ENCODE assay signal across 22 cellular contexts in genomic region chr12:22304341-22304740, GRCh38. TPM values are rescaled to one million over a fixed set of nuclear protein-coding genes. Genes with fewer than 3 reads are reported as not detected.
A peak's percentile ranks its signal among the peaks of the same experiment; 100 is the strongest.
DNase-seq lines count a peak whose midpoint lies in the region; ATAC-seq, FAIRE-seq and TF ChIP-seq lines count a peak whose summit lies in the region.
"Had no signal": no experiment of that assay in that cellular context is flagged by ENCODE, and none has a peak within 500 bp of the region (broad histone marks: within the 10 kb centered on the region; RNA-seq: fewer than 3 reads in every experiment).

No MANE protein-coding gene starts in this region.

- ATAC-seq in effector memory CD8-positive, alpha-beta T cell (replicated peaks): no peak
- ATAC-seq: GM23338 had no signal

- no peak for FAIRE-seq in HTR-8/SVneo (lab: Jason Lieb, UNC)
- FAIRE-seq: A204.1, D721Med, G401.6, GM12891, GM18507, H54 had no signal

- H3K4me3 ChIP-seq in endodermal cell (ENCODE audit: low read length) (peak overlapping the region; percentile 20), fibroblast of villous mesenchyme (ENCODE audit: low read depth, low read length) (no peak overlapping the region), sigmoid colon (no peak overlapping the region), vagina (no peak overlapping the region), lower leg skin (ENCODE audit: low read depth, poor library complexity, severe bottlenecking) (no peak overlapping the region)
- H3K4me3 ChIP-seq: GM23338 had no signal

- no peaks in the 10 kb centered on the region for H3K27me3 ChIP-seq in endodermal cell (ENCODE audit: control insufficient read depth, insufficient read depth, low read length, poor library complexity, severe bottlenecking)
- no peaks in the 10 kb centered on the region for H3K27me3 ChIP-seq in sigmoid colon
- H3K27me3 ChIP-seq in vagina: no peaks in the 10 kb centered on the region

- peaks cover 43% of the 10 kb centered on the region for H3K9me3 Mint-ChIP-seq in endodermal cell
- H3K9me3 Mint-ChIP-seq in effector memory CD8-positive, alpha-beta T cell: peaks cover 0 to 2% of the 10 kb centered on the region in 2 donors
- H3K9me3 Mint-ChIP-seq: CD4-positive, alpha-beta T cell had no signal

- H3K27me3 Mint-ChIP-seq in endodermal cell (ENCODE audit: insufficient read depth): no peaks in the 10 kb centered on the region
- H3K27me3 Mint-ChIP-seq in effector memory CD8-positive, alpha-beta T cell: no peaks in the 10 kb centered on the region

- H3K4me3 Mint-ChIP-seq in endodermal cell: no peak overlapping the region
- H3K4me3 Mint-ChIP-seq in effector memory CD8-positive, alpha-beta T cell: no peak overlapping the region
- H3K4me3 Mint-ChIP-seq: CD4-positive, alpha-beta T cell; GM23338 had no signal

- no peak overlapping the region for H3K9ac ChIP-seq in endodermal cell (ENCODE audit: extremely low read depth, low read length, poor library complexity, severe bottlenecking)

- DNase-seq in endodermal cell (no peak), fibroblast of villous mesenchyme (ENCODE audit: low read depth) (peak; percentile 54), sigmoid colon (no peak), vagina (ENCODE audit: extremely low spot score in 2 of 2) (no peak), HTR-8/SVneo (ENCODE audit: insufficient read length, low spot score) (no peak), lower leg skin (ENCODE audit: low spot score in 2 of 2) (no peak)
- DNase-seq in effector memory CD8-positive, alpha-beta T cell: no peak
- DNase-seq: ACHN; AML-193; Caco-2; CD4-positive, alpha-beta T cell; HCEC 1CT; IMR-90 had no signal

- no peak overlapping the region for H3K27ac ChIP-seq in endodermal cell (ENCODE audit: low read depth, low read length)
- H3K27ac ChIP-seq in sigmoid colon: peak overlapping the region in 3 of 4 donors; percentile 55 to 63 (median 59)
- H3K27ac ChIP-seq in vagina: peak overlapping the region; percentile 68
- H3K27ac ChIP-seq: HL-60 had no signal

- TF ChIP-seq EP300 in sigmoid colon (IDR thresholded peaks at IDR 0.05): no peak

- WGBS in endodermal cell (ENCODE audit: insufficient coverage in 1 of 2, insufficient read length in 1 of 2), 2 experiments: 80% methylated on average over 1 of the region's 1 CpG; no CpG with 5 or more reads in 1 of the 2 experiments
- 75 to 77% methylated on average over 1 of the region's 1 CpG for WGBS in sigmoid colon, 2 donors
- 55 to 59% methylated on average over 1 of the region's 1 CpG for WGBS in lower leg skin, 2 donors

- H3K4me1 ChIP-seq in endodermal cell (ENCODE audit: control insufficient read depth, insufficient read depth, low read length): no peaks in the 10 kb centered on the region
- H3K4me1 ChIP-seq in sigmoid colon: peaks cover 0 to 45% (median 25%) of the 10 kb centered on the region in 4 donors
- peaks cover 13% of the 10 kb centered on the region for H3K4me1 ChIP-seq in vagina
- H3K4me1 ChIP-seq: Caco-2 had no signal

- no peak for TF ChIP-seq POLR2A in sigmoid colon (IDR thresholded peaks at IDR 0.05)
- no peak for TF ChIP-seq POLR2A in vagina (IDR thresholded peaks at IDR 0.05)
- TF ChIP-seq POLR2A in lower leg skin (IDR thresholded peaks at IDR 0.05): no peak

- H3K4me1 Mint-ChIP-seq in endodermal cell: peaks cover 1% of the 10 kb centered on the region
- H3K4me1 Mint-ChIP-seq in effector memory CD8-positive, alpha-beta T cell (ENCODE audit: low read depth in 2 of 2): peaks cover 0 to 7% of the 10 kb centered on the region in 2 donors

- peaks cover 60% of the 10 kb centered on the region for H3K9me3 ChIP-seq in endodermal cell (ENCODE audit: control insufficient read depth, low read length)
- no peaks in the 10 kb centered on the region for H3K9me3 ChIP-seq in sigmoid colon
- H3K9me3 ChIP-seq in vagina: no peaks in the 10 kb centered on the region

- peaks cover 26% of the 10 kb centered on the region for H3K36me3 ChIP-seq in endodermal cell (ENCODE audit: control insufficient read depth, insufficient read depth, low read length)
- no peaks in the 10 kb centered on the region for H3K36me3 ChIP-seq in sigmoid colon
- H3K36me3 ChIP-seq in vagina: no peaks in the 10 kb centered on the region

- H3K36me3 Mint-ChIP-seq in endodermal cell (ENCODE audit: low read depth): peaks cover 16% of the 10 kb centered on the region
- H3K36me3 Mint-ChIP-seq in effector memory CD8-positive, alpha-beta T cell (ENCODE audit: insufficient read depth): peaks cover 3% of the 10 kb centered on the region

- intact Hi-C loops in sigmoid colon (cut with DNase I) (no loop called here), vagina (cut with DNase I) (no loop called here), lower leg skin (cut with DNase I; ENCODE audit: low total_unique reads) (no loop called here)

- TF ChIP-seq CTCF in endodermal cell (conservative IDR thresholded peaks at IDR 0.05) (no peak), fibroblast of villous mesenchyme (IDR thresholded peaks at IDR 0.05; ENCODE audit: insufficient read depth, low read depth, low read length) (no peak), sigmoid colon (IDR thresholded peaks at IDR 0.05) (no peak), vagina (IDR thresholded peaks at IDR 0.05) (no peak), lower leg skin (IDR thresholded peaks at IDR 0.05) (no peak)

- H3K27ac Mint-ChIP-seq in endodermal cell: no peak overlapping the region
- no peak overlapping the region for H3K27ac Mint-ChIP-seq in effector memory CD8-positive, alpha-beta T cell
- H3K27ac Mint-ChIP-seq: CD4-positive, alpha-beta T cell; GM23338 had no signal

RNA-seq across cellular contexts. Expression of gene ST8SIA1, which starts 30.2 kb away (rescaled TPM):
- total RNA-seq in endodermal cell (10 to 100 TPM; 11.2 to 13.3 TPM), fibroblast of villous mesenchyme (0.43 and 1.3 TPM in 2 replicates), sigmoid colon (10 to 100 TPM; 17.4 to 57.3 (median 22.5) TPM), vagina (5.2 TPM), lower leg skin (1 to 10 TPM; 2.6 to 9.5 (median 7.3) TPM)
- polyA plus RNA-seq in endodermal cell (2013, experiment 1 of 2): 36.6 TPM
- polyA plus RNA-seq in endodermal cell (2013, experiment 2 of 2): 37.3 TPM
- polyA plus RNA-seq in sigmoid colon: 1 to 10 TPM; 1.2 to 3.1 (median 1.4) TPM
- total RNA-seq: Caco-2, IMR-90 had no signal
- polyA plus RNA-seq: BJ, IMR-90 had no signal
